1 cellular context compared by ENCODE assay signal in the genomic region with DNA sequence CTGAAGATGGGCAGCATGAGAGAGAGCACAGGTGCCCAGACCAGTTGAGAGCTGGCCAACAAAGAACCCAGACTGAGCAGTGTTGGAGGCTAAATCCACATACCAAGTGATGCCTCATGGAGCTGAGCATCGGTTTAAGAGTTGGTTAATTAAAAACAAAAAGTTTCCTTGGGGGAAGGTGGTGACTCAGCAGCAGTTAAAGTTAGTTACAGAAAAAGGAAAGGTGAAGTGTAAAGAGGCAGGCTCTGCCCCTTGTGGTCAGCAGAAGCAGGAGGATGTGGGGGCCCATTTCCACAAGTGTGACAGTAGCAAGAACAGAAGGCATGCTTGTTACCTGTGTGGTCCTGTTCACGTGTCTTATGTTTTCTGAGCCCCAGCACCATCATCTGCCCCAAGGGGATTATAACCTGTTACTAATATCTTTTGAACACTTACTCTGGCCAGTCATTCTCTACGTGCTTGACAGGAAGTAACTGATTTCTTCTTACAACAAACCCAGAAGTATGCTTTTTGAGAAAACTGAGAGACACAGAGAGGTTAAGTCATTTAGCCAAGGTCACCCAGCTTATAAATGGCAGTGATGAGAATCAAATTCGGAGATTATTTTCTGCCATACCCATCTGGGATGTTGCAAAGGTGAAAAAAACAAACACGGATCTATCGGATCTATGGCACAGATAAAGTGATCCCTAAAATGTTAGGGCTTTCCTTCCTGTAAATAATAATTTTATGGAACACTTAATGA.
A peak's percentile ranks its signal among the peaks of the same experiment; 100 is the strongest.
TF ChIP-seq lines count a peak whose summit lies in the region.

No MANE protein-coding gene starts in this region.

TF ChIP-seq in GM12878, 131 proteins besides CTCF, POLR2A, EP300 and RAD21 (continued from another document and continues in another):
- no peak for TF ChIP-seq SMAD5 (IDR thresholded peaks at IDR 0.05; ENCODE audit: low read depth)
- TF ChIP-seq YY1 (IDR thresholded peaks at IDR 0.05; ENCODE audit: low read depth, low read length) = peak; percentile 17; the same call in 1 of the 2 replicates
- no peak for TF ChIP-seq ZNF592 (IDR thresholded peaks at IDR 0.05)
- TF ChIP-seq SMC3 (IDR thresholded peaks at IDR 0.05; ENCODE audit: borderline replicate concordance, low read length) = peak; percentile 26; the same call in 1 of the 2 replicates
- peak; percentile 56; the same call in 1 of the 2 replicates for TF ChIP-seq CHD2 (IDR thresholded peaks at IDR 0.05; ENCODE audit: borderline replicate concordance, low read depth, low read length)
- TF ChIP-seq EED (IDR thresholded peaks at IDR 0.05; ENCODE audit: low read depth) = no peak
- no peak for TF ChIP-seq POLR2AphosphoS5 (IDR thresholded peaks at IDR 0.05; ENCODE audit: low read length)
- TF ChIP-seq USF2 (IDR thresholded peaks at IDR 0.05; ENCODE audit: borderline replicate concordance, low read depth, low read length) = peak; percentile 29; the same call in 1 of the 2 replicates
- peak; percentile 82; the same call in 1 of the 2 replicates for TF ChIP-seq MXI1 (IDR thresholded peaks at IDR 0.05; ENCODE audit: low read depth, low read length)
- TF ChIP-seq TCF3 (IDR thresholded peaks at IDR 0.05; ENCODE audit: borderline replicate concordance, insufficient read depth, low read depth, low read length) = no peak
- no peak for TF ChIP-seq MTA3 (IDR thresholded peaks at IDR 0.05; ENCODE audit: borderline replicate concordance, low read length)
- 0 out of 2 replicates have a peak, but pooled peaks have one; percentile 39 for TF ChIP-seq BMI1 (IDR thresholded peaks at IDR 0.05; ENCODE audit: borderline replicate concordance)
- TF ChIP-seq BACH1 (IDR thresholded peaks at IDR 0.05; ENCODE audit: borderline replicate concordance) = peak; percentile 87; the same call in 1 of the 2 replicates
- TF ChIP-seq GATAD2B (conservative IDR thresholded peaks at IDR 0.05; ENCODE audit: low read depth) = peak; percentile 75; the same call in 1 of the 2 replicates
- TF ChIP-seq TAF1 (IDR thresholded peaks at IDR 0.05; ENCODE audit: borderline replicate concordance, low read depth, low read length) = no peak
- TF ChIP-seq, protein P1, sequence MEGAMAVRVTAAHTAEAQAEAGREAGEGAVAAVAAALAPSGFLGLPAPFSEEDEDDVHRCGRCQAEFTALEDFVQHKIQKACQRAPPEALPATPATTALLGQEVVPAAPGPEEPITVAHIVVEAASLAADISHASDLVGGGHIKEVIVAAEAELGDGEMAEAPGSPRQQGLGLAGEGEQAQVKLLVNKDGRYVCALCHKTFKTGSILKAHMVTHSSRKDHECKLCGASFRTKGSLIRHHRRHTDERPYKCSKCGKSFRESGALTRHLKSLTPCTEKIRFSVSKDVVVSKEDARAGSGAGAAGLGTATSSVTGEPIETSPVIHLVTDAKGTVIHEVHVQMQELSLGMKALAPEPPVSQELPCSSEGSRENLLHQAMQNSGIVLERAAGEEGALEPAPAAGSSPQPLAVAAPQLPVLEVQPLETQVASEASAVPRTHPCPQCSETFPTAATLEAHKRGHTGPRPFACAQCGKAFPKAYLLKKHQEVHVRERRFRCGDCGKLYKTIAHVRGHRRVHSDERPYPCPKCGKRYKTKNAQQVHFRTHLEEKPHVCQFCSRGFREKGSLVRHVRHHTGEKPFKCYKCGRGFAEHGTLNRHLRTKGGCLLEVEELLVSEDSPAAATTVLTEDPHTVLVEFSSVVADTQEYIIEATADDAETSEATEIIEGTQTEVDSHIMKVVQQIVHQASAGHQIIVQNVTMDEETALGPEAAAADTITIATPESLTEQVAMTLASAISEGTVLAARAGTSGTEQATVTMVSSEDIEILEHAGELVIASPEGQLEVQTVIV (IDR thresholded peaks at IDR 0.05; ENCODE audit: borderline replicate concordance, partially characterized antibody) = no peak
- no peak for TF ChIP-seq TARDBP (IDR thresholded peaks at IDR 0.05; ENCODE audit: borderline replicate concordance)
- no peak for TF ChIP-seq STAT1 (conservative IDR thresholded peaks at IDR 0.05)
- TF ChIP-seq CBFB (IDR thresholded peaks at IDR 0.05; ENCODE audit: low read depth) = no peak
- TF ChIP-seq BHLHE40 (IDR thresholded peaks at IDR 0.05; ENCODE audit: borderline replicate concordance in 1 of 2, low read depth in 2 of 2, low read length in 1 of 2) = peak; percentile 96
- TF ChIP-seq HDAC2 (IDR thresholded peaks at IDR 0.05) = 0 out of 2 replicates have a peak, but pooled peaks have one; percentile 68
- no peak for TF ChIP-seq CBX5 (IDR thresholded peaks at IDR 0.05; ENCODE audit: low read depth)
- no peak for TF ChIP-seq RFX5 (IDR thresholded peaks at IDR 0.05; ENCODE audit: low read depth, low read length)
- no peak for TF ChIP-seq ZBTB11 (CRISPR knock-in tag; IDR thresholded peaks at IDR 0.05)
- peak; percentile 93 for TF ChIP-seq NR2F1 (conservative IDR thresholded peaks at IDR 0.05)
- TF ChIP-seq KLF5 (IDR thresholded peaks at IDR 0.05; ENCODE audit: partially characterized antibody) = no peak
- TF ChIP-seq EZH2 (IDR thresholded peaks at IDR 0.05; ENCODE audit: borderline replicate concordance, control insufficient read depth, low read depth, low read length) = no peak
- TF ChIP-seq MYB (IDR thresholded peaks at IDR 0.05; ENCODE audit: borderline replicate concordance, low read depth, low read length) = peak; percentile 20; the same call in 1 of the 2 replicates
- TF ChIP-seq NFIC (IDR thresholded peaks at IDR 0.05; ENCODE audit: low read depth, low read length) = no peak
- peak; percentile 10 for TF ChIP-seq RELA (IDR thresholded peaks at IDR 0.05; ENCODE audit: borderline replicate concordance, partially characterized antibody)
- no peak for TF ChIP-seq ZBTB40 (IDR thresholded peaks at IDR 0.05; ENCODE audit: borderline replicate concordance)
- TF ChIP-seq ELK1 (IDR thresholded peaks at IDR 0.05; ENCODE audit: low read depth, low read length) = no peak
- TF ChIP-seq ETV6 (conservative IDR thresholded peaks at IDR 0.05 in 1 of 2, IDR thresholded peaks at IDR 0.05 in 1 of 2; ENCODE audit: borderline replicate concordance in 1 of 2, low read depth in 1 of 2) = no peak
- TF ChIP-seq, protein P2, sequence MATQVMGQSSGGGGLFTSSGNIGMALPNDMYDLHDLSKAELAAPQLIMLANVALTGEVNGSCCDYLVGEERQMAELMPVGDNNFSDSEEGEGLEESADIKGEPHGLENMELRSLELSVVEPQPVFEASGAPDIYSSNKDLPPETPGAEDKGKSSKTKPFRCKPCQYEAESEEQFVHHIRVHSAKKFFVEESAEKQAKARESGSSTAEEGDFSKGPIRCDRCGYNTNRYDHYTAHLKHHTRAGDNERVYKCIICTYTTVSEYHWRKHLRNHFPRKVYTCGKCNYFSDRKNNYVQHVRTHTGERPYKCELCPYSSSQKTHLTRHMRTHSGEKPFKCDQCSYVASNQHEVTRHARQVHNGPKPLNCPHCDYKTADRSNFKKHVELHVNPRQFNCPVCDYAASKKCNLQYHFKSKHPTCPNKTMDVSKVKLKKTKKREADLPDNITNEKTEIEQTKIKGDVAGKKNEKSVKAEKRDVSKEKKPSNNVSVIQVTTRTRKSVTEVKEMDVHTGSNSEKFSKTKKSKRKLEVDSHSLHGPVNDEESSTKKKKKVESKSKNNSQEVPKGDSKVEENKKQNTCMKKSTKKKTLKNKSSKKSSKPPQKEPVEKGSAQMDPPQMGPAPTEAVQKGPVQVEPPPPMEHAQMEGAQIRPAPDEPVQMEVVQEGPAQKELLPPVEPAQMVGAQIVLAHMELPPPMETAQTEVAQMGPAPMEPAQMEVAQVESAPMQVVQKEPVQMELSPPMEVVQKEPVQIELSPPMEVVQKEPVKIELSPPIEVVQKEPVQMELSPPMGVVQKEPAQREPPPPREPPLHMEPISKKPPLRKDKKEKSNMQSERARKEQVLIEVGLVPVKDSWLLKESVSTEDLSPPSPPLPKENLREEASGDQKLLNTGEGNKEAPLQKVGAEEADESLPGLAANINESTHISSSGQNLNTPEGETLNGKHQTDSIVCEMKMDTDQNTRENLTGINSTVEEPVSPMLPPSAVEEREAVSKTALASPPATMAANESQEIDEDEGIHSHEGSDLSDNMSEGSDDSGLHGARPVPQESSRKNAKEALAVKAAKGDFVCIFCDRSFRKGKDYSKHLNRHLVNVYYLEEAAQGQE (IDR thresholded peaks at IDR 0.05; ENCODE audit: low read depth, low read length) = no peak
